ENCODE assay signal across 12 cellular contexts in genomic region chr9:88992556-88992955, GRCh38. TPM values are rescaled to one million over a fixed set of nuclear protein-coding genes. Genes with fewer than 3 reads are reported as not detected.
DNase-seq lines count a peak whose midpoint lies in the region; ATAC-seq, FAIRE-seq and TF ChIP-seq lines count a peak whose summit lies in the region.
"Had no signal": no experiment of that assay in that cellular context is flagged by ENCODE, and none has a peak within 500 bp of the region (broad histone marks: within the 10 kb centered on the region; RNA-seq: fewer than 3 reads in every experiment).

No MANE protein-coding gene starts in this region.

- DNase-seq in activated naive CD4-positive, alpha-beta T cell treated with anti-CD3 and anti-CD28 coated beads for 36 hours, result no peak
- peak; percentile 41 to 49 for DNase-seq in cardiac fibroblast (ENCODE audit: low read depth in 2 of 2)
- DNase-seq in type B pancreatic cell (ENCODE audit: extremely low spot score, unreplicated experiment), result no peak
- no peak for DNase-seq in ACHN
- no peak for DNase-seq in frontal cortex (ENCODE audit: low spot score in 2 of 2)
- DNase-seq: activated CD4-positive, alpha-beta T cell treated with anti-CD3 and anti-CD28 coated beads for 48 hours; C1 segment of cervical spinal cord; NCI-H146 had no signal

- peaks cover 30% of the 10 kb centered on the region for H3K4me1 Mint-ChIP-seq in activated naive CD4-positive, alpha-beta T cell treated with anti-CD3 and anti-CD28 coated beads, Interleukin-2, amount 50 U/mL, for 24 hours
- peaks cover 32% of the 10 kb centered on the region for H3K4me1 Mint-ChIP-seq in activated naive CD4-positive, alpha-beta T cell treated with anti-CD3 and anti-CD28 coated beads for 36 hours (ENCODE audit: low read depth)
- peaks cover 34% of the 10 kb centered on the region for H3K4me1 Mint-ChIP-seq in type B pancreatic cell (ENCODE audit: unreplicated experiment)

- H3K27ac Mint-ChIP-seq in activated naive CD4-positive, alpha-beta T cell treated with anti-CD3 and anti-CD28 coated beads, Interleukin-2, amount 50 U/mL, for 24 hours, result no peak overlapping the region
- no peak overlapping the region for H3K27ac Mint-ChIP-seq in activated naive CD4-positive, alpha-beta T cell treated with anti-CD3 and anti-CD28 coated beads for 36 hours
- H3K27ac Mint-ChIP-seq in type B pancreatic cell, result no peak overlapping the region

- H3K4me3 ChIP-seq in cardiac fibroblast (replicated peaks in 1 of 2; ENCODE audit: low read depth in 2 of 2, low read length in 2 of 2), result peak overlapping the region; percentile 86 to 89
- H3K4me3 ChIP-seq in mesodermal cell (ENCODE audit: extremely low read depth, insufficient read depth, low read length, poor library complexity, severe bottlenecking), result peak overlapping the region; percentile 78

- FAIRE-seq in frontal cortex (lab: Jason Lieb, UNC), result no peak

- no peaks in the 10 kb centered on the region for H3K9me3 Mint-ChIP-seq in activated naive CD4-positive, alpha-beta T cell treated with anti-CD3 and anti-CD28 coated beads, Interleukin-2, amount 50 U/mL, for 24 hours
- H3K9me3 Mint-ChIP-seq in activated naive CD4-positive, alpha-beta T cell treated with anti-CD3 and anti-CD28 coated beads for 36 hours, result no peaks in the 10 kb centered on the region
- H3K9me3 Mint-ChIP-seq in type B pancreatic cell, result no peaks in the 10 kb centered on the region

- H3K27me3 Mint-ChIP-seq in activated naive CD4-positive, alpha-beta T cell treated with anti-CD3 and anti-CD28 coated beads, Interleukin-2, amount 50 U/mL, for 24 hours, result peaks cover 32% of the 10 kb centered on the region
- peaks cover 40% of the 10 kb centered on the region for H3K27me3 Mint-ChIP-seq in activated naive CD4-positive, alpha-beta T cell treated with anti-CD3 and anti-CD28 coated beads for 36 hours (ENCODE audit: low read depth)
- H3K27me3 Mint-ChIP-seq in type B pancreatic cell, result peaks cover 23% of the 10 kb centered on the region

- H3K36me3 Mint-ChIP-seq in activated naive CD4-positive, alpha-beta T cell treated with anti-CD3 and anti-CD28 coated beads, Interleukin-2, amount 50 U/mL, for 24 hours, result no peaks in the 10 kb centered on the region
- no peaks in the 10 kb centered on the region for H3K36me3 Mint-ChIP-seq in activated naive CD4-positive, alpha-beta T cell treated with anti-CD3 and anti-CD28 coated beads for 36 hours (ENCODE audit: low read depth)
- peaks cover 20% of the 10 kb centered on the region for H3K36me3 Mint-ChIP-seq in type B pancreatic cell

- H3K4me1 ChIP-seq in mesodermal cell (ENCODE audit: control insufficient read depth, insufficient read depth, low read length, poor library complexity, severe bottlenecking), result peaks cover 21% of the 10 kb centered on the region

- CTCF ChIA-PET in activated naive CD4-positive, alpha-beta T cell treated with anti-CD3 and anti-CD28 coated beads for 36 hours (lab: Charles Lee), result no interaction called here

- no peak overlapping the region for H3K27ac ChIP-seq in mesodermal cell (ENCODE audit: low read depth, low read length, severe bottlenecking)

- 88 to 89% methylated on average over 3 to 4 of the region's 4 CpGs for WGBS in mesodermal cell (ENCODE audit: insufficient coverage in 2 of 2), 2 experiments

- H3K9me3 ChIP-seq in mesodermal cell (ENCODE audit: control insufficient read depth, low read length), result no peaks in the 10 kb centered on the region
- H3K9me3 ChIP-seq: body of pancreas had no signal

- intact Hi-C loops in activated naive CD4-positive, alpha-beta T cell treated with anti-CD3 and anti-CD28 coated beads for 36 hours (cut with micrococcal nuclease), result no loop called here

- peaks cover 29% of the 10 kb centered on the region for H3K36me3 ChIP-seq in mesodermal cell (ENCODE audit: control insufficient read depth, insufficient read depth, low read length)

- in situ Hi-C loops in ACHN (cut with HindIII; ENCODE audit: low pct_ligation_motif_present, low pct_unique_long_range_greater_than_20kb, low sequenced_read_pairs), result no loop called here

- TF ChIP-seq CTCF in cardiac fibroblast (IDR thresholded peaks at IDR 0.05; ENCODE audit: low read depth, low read length) (no peak), type B pancreatic cell (conservative IDR thresholded peaks at IDR 0.05) (no peak)

- no peak for ATAC-seq in HG02885 (IDR thresholded peaks at IDR 0.05; ENCODE audit: poor library complexity, unreplicated experiment)
- ATAC-seq: body of pancreas had no signal

- peak overlapping the region; percentile 57 for H3K4me3 Mint-ChIP-seq in activated naive CD4-positive, alpha-beta T cell treated with anti-CD3 and anti-CD28 coated beads, Interleukin-2, amount 50 U/mL, for 24 hours
- H3K4me3 Mint-ChIP-seq in activated naive CD4-positive, alpha-beta T cell treated with anti-CD3 and anti-CD28 coated beads for 36 hours, result no peak overlapping the region
- peak overlapping the region; percentile 95 for H3K4me3 Mint-ChIP-seq in type B pancreatic cell

RNA-seq across cellular contexts. Expression of gene S1PR3, which starts 1.3 kb away (rescaled TPM):
- 1 to 10 TPM in 1 of 2 experiments, under 1 TPM in 1; 0.91 to 1.4 TPM for total RNA-seq in activated naive CD4-positive, alpha-beta T cell treated with anti-CD3 and anti-CD28 coated beads for 36 hours
- polyA plus RNA-seq in mesodermal cell (2013, experiment 1 of 2), result 33.1 TPM
- polyA plus RNA-seq in mesodermal cell (2013, experiment 2 of 2), result 31.2 TPM
- total RNA-seq in type B pancreatic cell (ENCODE audit: low replicate concordance) (9.3 and 37.9 TPM in 2 replicates), frontal cortex (3.7 TPM)

Comparison
In these comparisons a context has a peak if more than half of its experiments do, and no peak if none do; other contexts are left out.
1. DNase-seq: peak in cardiac fibroblast (2 of 2); none in activated naive CD4-positive, alpha-beta T cell treated with anti-CD3 and anti-CD28 coated beads for 36 hours (single experiment), type B pancreatic cell (single experiment), ACHN (single experiment) and frontal cortex (0 of 2).